Comparison of ENCODE assay signal across 12 cellular contexts in genomic region chr1:23597635-23598388, GRCh38. TPM values are rescaled to one million over a fixed set of nuclear protein-coding genes. Genes with fewer than 3 reads are reported as not detected.
DNase-seq lines count a peak whose midpoint lies in the region; ATAC-seq and TF ChIP-seq lines count a peak whose summit lies in the region.
"Had no signal": no experiment of that assay in that cellular context is flagged by ENCODE, and none has a peak within 500 bp of the region (broad histone marks: within the 10 kb centered on the region; RNA-seq: fewer than 3 reads in every experiment).

No MANE protein-coding gene starts in this region.

- ATAC-seq in stimulated activated naive B cell treated with anti-CD40 and anti-IgM and Interleukin-4, amounts not matched to agents 10 μg/mL and 1 μg/mL and 100 μg/mL, for 72 hours (replicated peaks) = no peak
- no peak for ATAC-seq in HG02623 (IDR thresholded peaks at IDR 0.05; ENCODE audit: unreplicated experiment)

- H3K9me3 Mint-ChIP-seq in activated naive CD4-positive, alpha-beta T cell treated with anti-CD3 and anti-CD28 coated beads for 36 hours = no peaks in the 10 kb centered on the region
- H3K9me3 Mint-ChIP-seq in stimulated activated naive B cell treated with anti-CD40 and anti-IgM and Interleukin-4, amounts not matched to agents 10 μg/mL and 1 μg/mL and 100 μg/mL, for 72 hours = no peaks in the 10 kb centered on the region

- CTCF ChIA-PET in activated naive CD4-positive, alpha-beta T cell treated with anti-CD3 and anti-CD28 coated beads for 36 hours (lab: Charles Lee) = interaction anchor here (0.6 to 6.1 kb wide), 3 partner anchors 15 to 37 kb away, joined by 3 to 29 read pairs (median 8); no protein-coding TSS in a partner anchor

- H3K4me1 Mint-ChIP-seq in activated naive CD4-positive, alpha-beta T cell treated with anti-CD3 and anti-CD28 coated beads for 36 hours (ENCODE audit: low read depth) = peaks cover 85% of the 10 kb centered on the region
- H3K4me1 Mint-ChIP-seq in stimulated activated naive B cell treated with anti-CD40 and anti-IgM and Interleukin-4, amounts not matched to agents 10 μg/mL and 1 μg/mL and 100 μg/mL, for 72 hours = peaks cover 67 to 95% of the 10 kb centered on the region in 2 donors

- DNase-seq in activated naive CD4-positive, alpha-beta T cell treated with anti-CD3 and anti-CD28 coated beads for 36 hours = no peak
- DNase-seq in activated naive CD4-positive, alpha-beta T cell treated with Interleukin-2 at 50 U/mL for 16 hours = no peak
- DNase-seq in NCI-H2227 treated with DMSO at 0.1 percent for 48 hours (lab: John Stamatoyannopoulos, UW) (peak; percentile 80), dermis blood vessel endothelial cell (peak; percentile 57), GM20000 (ENCODE audit: low spot score) (no peak), DMS114 treated with DMSO at 0.1 percent for 48 hours (lab: John Stamatoyannopoulos, UW; ENCODE audit: unreplicated experiment) (no peak)
- no peak for DNase-seq in stimulated activated naive B cell treated with anti-CD40 and anti-IgM and Interleukin-4, amounts not matched to agents 10 μg/mL and 1 μg/mL and 100 μg/mL, for 72 hours
- DNase-seq: NCI-H1930; stimulated activated CD4-positive, alpha-beta T cell treated with anti-CD3 and anti-CD28 coated beads, Interleukin-2, amount 100 ng/mL, for 48 hours; SW 1271; transverse colon had no signal

- H3K36me3 Mint-ChIP-seq in activated naive CD4-positive, alpha-beta T cell treated with anti-CD3 and anti-CD28 coated beads for 36 hours (ENCODE audit: low read depth) = no peaks in the 10 kb centered on the region
- peaks cover 0 to 3% of the 10 kb centered on the region in 2 donors for H3K36me3 Mint-ChIP-seq in stimulated activated naive B cell treated with anti-CD40 and anti-IgM and Interleukin-4, amounts not matched to agents 10 μg/mL and 1 μg/mL and 100 μg/mL, for 72 hours

- H3K27me3 Mint-ChIP-seq in activated naive CD4-positive, alpha-beta T cell treated with anti-CD3 and anti-CD28 coated beads for 36 hours (ENCODE audit: low read depth) = no peaks in the 10 kb centered on the region
- no peaks in the 10 kb centered on the region for H3K27me3 Mint-ChIP-seq in stimulated activated naive B cell treated with anti-CD40 and anti-IgM and Interleukin-4, amounts not matched to agents 10 μg/mL and 1 μg/mL and 100 μg/mL, for 72 hours

- no peak overlapping the region for H3K4me3 Mint-ChIP-seq in activated naive CD4-positive, alpha-beta T cell treated with anti-CD3 and anti-CD28 coated beads for 36 hours
- H3K4me3 Mint-ChIP-seq in stimulated activated naive B cell treated with anti-CD40 and anti-IgM and Interleukin-4, amounts not matched to agents 10 μg/mL and 1 μg/mL and 100 μg/mL, for 72 hours = peak overlapping the region in 1 of 2 donors; percentile 20

- H3K27ac Mint-ChIP-seq in activated naive CD4-positive, alpha-beta T cell treated with anti-CD3 and anti-CD28 coated beads for 36 hours = peak overlapping the region; percentile 26
- peak overlapping the region; percentile 70 for H3K27ac Mint-ChIP-seq in stimulated activated naive B cell treated with anti-CD40 and anti-IgM and Interleukin-4, amounts not matched to agents 10 μg/mL and 1 μg/mL and 100 μg/mL, for 72 hours

- intact Hi-C loops in activated naive CD4-positive, alpha-beta T cell treated with anti-CD3 and anti-CD28 coated beads for 36 hours (cut with micrococcal nuclease) = no loop called here

- no peak for TF ChIP-seq CTCF in GM20000 (IDR thresholded peaks at IDR 0.05; ENCODE audit: extremely low read depth, missing control alignments)

RNA-seq across cellular contexts. Expression of gene ID3, which starts 38.5 kb away (rescaled TPM):
- total RNA-seq in activated naive CD4-positive, alpha-beta T cell treated with anti-CD3 and anti-CD28 coated beads for 36 hours = 10 to 100 TPM; 69.5 to 74.6 TPM
- 407 and 906 TPM in 2 replicates for total RNA-seq in dermis blood vessel endothelial cell

Comparison
In these comparisons a context has a peak if more than half of its experiments do, and no peak if none do; other contexts are left out.
1. DNase-seq: peak in NCI-H2227 treated with DMSO at 0.1 percent for 48 hours (single experiment) and dermis blood vessel endothelial cell (single experiment); none in activated naive CD4-positive, alpha-beta T cell treated with anti-CD3 and anti-CD28 coated beads for 36 hours (single experiment), activated naive CD4-positive, alpha-beta T cell treated with Interleukin-2 at 50 U/mL for 16 hours (single experiment), stimulated activated naive B cell treated with anti-CD40 and anti-IgM and Interleukin-4, amounts not matched to agents 10 μg/mL and 1 μg/mL and 100 μg/mL, for 72 hours (single experiment), GM20000 (single experiment) and DMS114 treated with DMSO at 0.1 percent for 48 hours (single experiment).